Comparison of ENCODE assay signal across 20 cellular contexts in genomic region chrX:2751291-2751690, GRCh38. TPM values are rescaled to one million over a fixed set of nuclear protein-coding genes. Genes with fewer than 3 reads are reported as not detected.
DNase-seq lines count a peak whose midpoint lies in the region; ATAC-seq and TF ChIP-seq lines count a peak whose summit lies in the region.
"Had no signal": no experiment of that assay in that cellular context is flagged by ENCODE, and none has a peak within 500 bp of the region (broad histone marks: within the 10 kb centered on the region; RNA-seq: fewer than 3 reads in every experiment).

No MANE protein-coding gene starts in this region.

- H3K9me3 ChIP-seq in A673 (ENCODE audit: low read depth, low read length, poor library complexity, severe bottlenecking) = no peaks in the 10 kb centered on the region
- no peaks in the 10 kb centered on the region for H3K9me3 ChIP-seq in GM23248 (ENCODE audit: low read depth)
- no peaks in the 10 kb centered on the region for H3K9me3 ChIP-seq in mesenchymal stem cell (ENCODE audit: control insufficient read depth, low read length)
- H3K9me3 ChIP-seq: BLaER1 had no signal

- intact Hi-C loops in A673 (cut with micrococcal nuclease; ENCODE audit: unreplicated experiment) = no loop called here

- H3K36me3 ChIP-seq in A673 (ENCODE audit: insufficient read depth, low read length, poor library complexity, severe bottlenecking) (no peaks in the 10 kb centered on the region), GM23248 (ENCODE audit: low read depth) (no peaks in the 10 kb centered on the region), mesenchymal stem cell (ENCODE audit: control insufficient read depth in 1 of 2, insufficient read depth in 2 of 2, low read depth in 1 of 2, low read length in 2 of 2) (peaks cover 0 to 6% of the 10 kb centered on the region in 2 experiments)
- H3K36me3 ChIP-seq: BLaER1 had no signal

- no peak overlapping the region for H3K18ac ChIP-seq in mesenchymal stem cell (ENCODE audit: low read depth in 1 of 2, low read length in 2 of 2)

- H2AFZ ChIP-seq in GM23248 = peak overlapping the region; percentile 63
- no peak overlapping the region for H2AFZ ChIP-seq in mesenchymal stem cell (ENCODE audit: low read depth, low read length)

- H3F3A ChIP-seq in GM23248 (ENCODE audit: insufficient read depth) = peaks cover 20% of the 10 kb centered on the region

- H2BK12ac ChIP-seq in mesenchymal stem cell (ENCODE audit: low read length in 2 of 2) = no peak overlapping the region

- in situ Hi-C loops in GM23248 (cut with MboI) = no loop called here

- no peak for DNase-seq in A673 (ENCODE audit: low spot score)
- peak; percentile 76 for DNase-seq in GM23248
- no peak for DNase-seq in epithelial cell of prostate (ENCODE audit: low read depth, low spot score)
- DNase-seq in mesenchymal stem cell = no peak
- no peak for DNase-seq in SKM-1 (lab: John Stamatoyannopoulos, UW; ENCODE audit: unreplicated experiment)
- no peak for DNase-seq in stimulated activated naive CD4-positive, alpha-beta T cell (lab: John Stamatoyannopoulos, UW)
- no peak for DNase-seq in T-helper 9 cell
- DNase-seq: 8988T; CD8-positive, alpha-beta T cell; H9; MV-4-11; NCI-H1694 treated with DMSO at 0.1 percent for 48 hours; NCI-H510A; NCI-H82; SHP77 had no signal

- H2BK15ac ChIP-seq in mesenchymal stem cell (ENCODE audit: low read depth, poor library complexity, severe bottlenecking) = no peak overlapping the region

- no peak overlapping the region for H2AK5ac ChIP-seq in mesenchymal stem cell (ENCODE audit: low read length, severe bottlenecking)

- H3K79me2 ChIP-seq in GM23248 (ENCODE audit: insufficient read depth) = peaks cover 28% of the 10 kb centered on the region

- no peak overlapping the region for H3K4me3 ChIP-seq in A673 (ENCODE audit: low read depth, low read length, poor library complexity, severe bottlenecking)
- H3K4me3 ChIP-seq in GM23248 = peak overlapping the region; percentile 82
- peak overlapping the region in 1 of 2 experiments; percentile 81 for H3K4me3 ChIP-seq in mesenchymal stem cell (ENCODE audit: insufficient read depth in 1 of 2, low read depth in 1 of 2, low read length in 2 of 2)
- H3K4me3 ChIP-seq: BLaER1 had no signal

- BruUV-seq in A673 (replicated peaks; lab: Mats Ljungman, UMichigan) = no TSS peak

- H3K4me1 ChIP-seq in A673 (ENCODE audit: insufficient read depth, low read length, poor library complexity, severe bottlenecking) (peaks cover 28% of the 10 kb centered on the region), GM23248 (ENCODE audit: insufficient read depth) (peaks cover 34% of the 10 kb centered on the region), mesenchymal stem cell (ENCODE audit: control insufficient read depth, insufficient read depth, low read depth, low read length) (peaks cover 5% of the 10 kb centered on the region)

- POLR2A ChIA-PET in A673 (lab: Charles Lee; ENCODE audit: low non-redundant PET) = no interaction called here

- H3K27ac ChIP-seq in A673 (ENCODE audit: low read depth, low read length, poor library complexity, severe bottlenecking) (peak overlapping the region; percentile 2), GM23248 (peak overlapping the region; percentile 92), epithelial cell of prostate (peak overlapping the region; percentile 58), mesenchymal stem cell (ENCODE audit: low read length, poor library complexity, severe bottlenecking) (no peak overlapping the region)
- H3K27ac ChIP-seq: BLaER1, KMS-11 had no signal

- no peak overlapping the region for H2BK120ac ChIP-seq in mesenchymal stem cell (ENCODE audit: low read depth, low read length)

- no peak overlapping the region for H4K8ac ChIP-seq in mesenchymal stem cell (ENCODE audit: low read length)

- WGBS in GM23248 (ENCODE audit: low coverage in 1 of 2, low lambda C conversion rate in 2 of 2, missing lambda C conversion rate in 2 of 2), 2 experiments = 1% methylated on average over 3 of the region's 3 CpGs
- WGBS in mesenchymal stem cell = 88% methylated on average over 1 of the region's 3 CpGs

- no peak overlapping the region for H2BK5ac ChIP-seq in mesenchymal stem cell (ENCODE audit: low read depth, low read length, poor library complexity, severe bottlenecking)

- no peaks in the 10 kb centered on the region for H3K27me3 ChIP-seq in A673 (replicated peaks; ENCODE audit: insufficient read depth, low read depth, low read length, poor library complexity)
- H3K27me3 ChIP-seq in GM23248 (replicated peaks; ENCODE audit: insufficient read depth) = no peaks in the 10 kb centered on the region
- H3K27me3 ChIP-seq in mesenchymal stem cell (ENCODE audit: control insufficient read depth in 1 of 2, insufficient read depth in 1 of 2, low read length in 2 of 2) = no peaks in the 10 kb centered on the region
- H3K27me3 ChIP-seq: BLaER1 had no signal

- no peak overlapping the region for H4K91ac ChIP-seq in mesenchymal stem cell (ENCODE audit: low read length)

- H3K4ac ChIP-seq in mesenchymal stem cell (ENCODE audit: low read depth in 1 of 2, low read length in 2 of 2) = no peak overlapping the region

- no peak for TF ChIP-seq CTCF in A673 (conservative IDR thresholded peaks at IDR 0.05; ENCODE audit: low read depth, low read length)

- no peaks in the 10 kb centered on the region for H3K9me2 ChIP-seq in GM23248 (ENCODE audit: insufficient read depth)

- no peak overlapping the region for H3K23ac ChIP-seq in mesenchymal stem cell (ENCODE audit: low read length in 2 of 2)

- H3K4me2 ChIP-seq in GM23248 (ENCODE audit: unreplicated experiment) (peak overlapping the region; percentile 91), mesenchymal stem cell (ENCODE audit: low read length, poor library complexity, severe bottlenecking) (no peak overlapping the region)
- H3K4me2 ChIP-seq: BLaER1, KMS-11 had no signal

- H3K9ac ChIP-seq in GM23248 (peak overlapping the region; percentile 92), mesenchymal stem cell (ENCODE audit: low read length) (peak overlapping the region; percentile 97)
- H3K9ac ChIP-seq: BLaER1, KMS-11 had no signal

- H3K79me1 ChIP-seq in mesenchymal stem cell (replicated peaks; ENCODE audit: low read length, poor library complexity, severe bottlenecking) = no peaks in the 10 kb centered on the region

- H3K14ac ChIP-seq in mesenchymal stem cell (ENCODE audit: low read length in 2 of 2) = no peak overlapping the region

- H4K20me1 ChIP-seq in GM23248 (ENCODE audit: insufficient read depth) = no peaks in the 10 kb centered on the region
- H4K20me1 ChIP-seq: BLaER1 had no signal

- CTCF ChIA-PET in A673 (lab: Charles Lee) = no interaction called here

- no peak for ATAC-seq in GM21723 (IDR thresholded peaks at IDR 0.05; ENCODE audit: unreplicated experiment)
- ATAC-seq: CD8-positive, alpha-beta T cell had no signal

RNA-seq across cellular contexts. Expression of gene XG, which starts 0.5 kb away (rescaled TPM):
- total RNA-seq in A673 (2021) = 7.5 and 7.7 TPM in 2 replicates
- 16.3 and 21.4 TPM in 2 replicates for total RNA-seq in GM23248 (2014; rRNA removed; shearing (Covaris generic))
- polyA plus RNA-seq in GM23248 (2016; fragmentation: Nextera tagmentation; extraction: Ambion mirVana) = 47.8 and 48.4 TPM in 2 replicates
- 0.01 TPM for polyA plus RNA-seq in mesenchymal stem cell (2013, experiment 1 of 2)
- not detected for polyA plus RNA-seq in mesenchymal stem cell (2013, experiment 2 of 2)
- total RNA-seq: CD8-positive, alpha-beta T cell; HT-29; RPMI7951 had no signal
